Comparison of ENCODE assay signal across 15 cellular contexts in genomic region chr9:127508901-127509260, GRCh38.
"Had no signal": no experiment of that assay in that cellular context is flagged by ENCODE, and none has a peak within 500 bp of the region (broad histone marks: within the 10 kb centered on the region; RNA-seq: fewer than 3 reads in every experiment).

No MANE protein-coding gene starts in this region.

- H3K27me3 Mint-ChIP-seq: activated CD4-positive, alpha-beta memory T cell treated with anti-CD3 and anti-CD28 coated beads for 36 hours; activated naive CD8-positive, alpha-beta T cell treated with anti-CD3 and anti-CD28 coated beads, Interleukin-2, amount 10 ng/mL, durations not matched to agents 7 days and 5 days; brain; naive thymus-derived CD8-positive, alpha-beta T cell had no signal

- H3K9me3 Mint-ChIP-seq: activated CD4-positive, alpha-beta memory T cell treated with anti-CD3 and anti-CD28 coated beads for 36 hours; activated naive CD8-positive, alpha-beta T cell treated with anti-CD3 and anti-CD28 coated beads, Interleukin-2, amount 10 ng/mL, durations not matched to agents 7 days and 5 days; brain; immature natural killer cell; naive thymus-derived CD8-positive, alpha-beta T cell; T-helper 2 cell treated with Interferon-gamma antibody and Interleukin-4, amounts not matched to agents 5 μg/mL and 100 μg/mL, for 36 hours; WTC11 had no signal

- H3K36me3 Mint-ChIP-seq: immature natural killer cell had no signal

- H3K4me1 Mint-ChIP-seq: brain, immature natural killer cell had no signal

- H3K4me3 ChIP-seq: gastroesophageal sphincter had no signal

- ATAC-seq: gastroesophageal sphincter; naive thymus-derived CD8-positive, alpha-beta T cell; WTC11 had no signal

- H3K4me3 Mint-ChIP-seq: activated CD4-positive, alpha-beta memory T cell treated with anti-CD3 and anti-CD28 coated beads for 36 hours; activated naive CD8-positive, alpha-beta T cell treated with anti-CD3 and anti-CD28 coated beads, Interleukin-2, amount 10 ng/mL, durations not matched to agents 7 days and 5 days; brain; immature natural killer cell; naive thymus-derived CD8-positive, alpha-beta T cell; T-helper 2 cell treated with Interferon-gamma antibody and Interleukin-4, amounts not matched to agents 5 μg/mL and 100 μg/mL, for 36 hours; WTC11 had no signal

- DNase-seq: activated CD4-positive, alpha-beta memory T cell treated with anti-CD3 and anti-CD28 coated beads for 36 hours; activated CD4-positive, alpha-beta T cell treated with anti-CD3 and anti-CD28 coated beads for 4 hours; activated naive CD4-positive, alpha-beta T cell treated with Interleukin-2 at 50 U/mL for 16 hours; activated naive CD8-positive, alpha-beta T cell treated with anti-CD3 and anti-CD28 coated beads, Interleukin-2, amount 10 ng/mL, durations not matched to agents 7 days and 5 days; central memory CD4-positive, alpha-beta T cell; immature natural killer cell; mesendoderm; naive thymus-derived CD8-positive, alpha-beta T cell; stimulated activated naive CD4-positive, alpha-beta T cell; substantia nigra; trophoblast cell had no signal

- H3K9me3 ChIP-seq: gastroesophageal sphincter had no signal

- H3K27me3 ChIP-seq: gastroesophageal sphincter had no signal

- H3K27ac Mint-ChIP-seq: activated CD4-positive, alpha-beta memory T cell treated with anti-CD3 and anti-CD28 coated beads for 36 hours; brain; T-helper 2 cell treated with Interferon-gamma antibody and Interleukin-4, amounts not matched to agents 5 μg/mL and 100 μg/mL, for 36 hours; WTC11 had no signal
